ENCODE assay signal across 22 cellular contexts in the genomic region with DNA sequence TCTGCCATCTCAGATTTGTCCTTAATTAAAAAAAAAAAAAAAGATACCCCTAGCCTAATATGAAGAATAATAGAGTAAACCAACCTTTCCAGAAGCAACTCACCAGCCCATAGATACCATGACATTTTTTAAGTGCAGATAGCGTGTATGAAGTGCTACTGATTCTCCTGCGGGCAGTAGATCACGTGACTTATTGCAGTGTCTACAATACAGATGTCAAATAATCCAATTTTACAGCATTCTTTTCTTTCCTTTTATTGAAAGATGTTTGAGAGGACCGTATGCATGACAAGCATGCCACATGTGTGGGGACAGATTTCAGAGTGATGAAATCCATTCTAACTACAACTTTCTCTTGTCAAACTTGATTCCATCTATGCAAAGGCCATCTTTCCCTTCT.
DNase-seq lines count a peak whose midpoint lies in the region; ATAC-seq, FAIRE-seq and TF ChIP-seq lines count a peak whose summit lies in the region.
"Had no signal": no experiment of that assay in that cellular context is flagged by ENCODE, and none has a peak within 500 bp of the region (broad histone marks: within the 10 kb centered on the region; RNA-seq: fewer than 3 reads in every experiment).

No MANE protein-coding gene starts in this region.

- H3K9me3 Mint-ChIP-seq in CD8-positive, alpha-beta memory T cell: no peaks in the 10 kb centered on the region
- H3K9me3 Mint-ChIP-seq: CD4-positive, alpha-beta memory T cell had no signal

- CTCF ChIA-PET in HepG2 (lab: Yijun Ruan, JAX; ENCODE audit: low intra/inter-chr PET ratio, low total read pairs) (no interaction called here), K562 (lab: Yijun Ruan, JAX; ENCODE audit: low intra/inter-chr PET ratio) (no interaction called here)
- CTCF ChIA-PET in CD8-positive, alpha-beta memory T cell (lab: Charles Lee): no interaction called here

- H3K4me3 Mint-ChIP-seq in CD8-positive, alpha-beta memory T cell: no peak overlapping the region
- H3K4me3 Mint-ChIP-seq: CD14-positive monocyte; CD4-positive, alpha-beta memory T cell; CD4-positive, CD25-positive, alpha-beta regulatory T cell had no signal

- no peak overlapping the region for H2BK5ac ChIP-seq in trophoblast cell (ENCODE audit: low read depth, low read length, poor library complexity)

- BruUV-seq in HepG2 (replicated peaks; lab: Mats Ljungman, UMichigan): no TSS peak
- no TSS peak for BruUV-seq in K562 (replicated peaks; lab: Mats Ljungman, UMichigan)

- TF ChIP-seq EP300 in HepG2 (IDR thresholded peaks at IDR 0.05; ENCODE audit: low read depth in 2 of 2, low read length in 2 of 2) (no peak), HepG2 (CRISPR knock-in tag; IDR thresholded peaks at IDR 0.05; ENCODE audit: borderline replicate concordance) (no peak), K562 (IDR thresholded peaks at IDR 0.05; ENCODE audit: low read length) (no peak)

- no peak overlapping the region for H3K4me2 ChIP-seq in HepG2 (ENCODE audit: low read depth, low read length)
- no peak overlapping the region for H3K4me2 ChIP-seq in K562 (ENCODE audit: insufficient read depth, low read length)
- H3K4me2 ChIP-seq in trophoblast cell (ENCODE audit: low read length): no peak overlapping the region
- H3K4me2 ChIP-seq: BLaER1 had no signal

- H3K4me1 ChIP-seq in HepG2 (ENCODE audit: insufficient read depth, low read length) (no peaks in the 10 kb centered on the region), right lobe of liver (no peaks in the 10 kb centered on the region), K562 (replicated peaks in 1 of 2; ENCODE audit: control insufficient read depth in 2 of 2, insufficient read depth in 2 of 2, low read length in 2 of 2) (no peaks in the 10 kb centered on the region), trophoblast cell (ENCODE audit: control insufficient read depth in 1 of 2, insufficient read depth in 2 of 2, low read length in 2 of 2) (no peaks in the 10 kb centered on the region), left lung (no peaks in the 10 kb centered on the region)
- no peaks in the 10 kb centered on the region for H3K4me1 ChIP-seq in CD8-positive, alpha-beta memory T cell (ENCODE audit: insufficient read depth, low read length)
- H3K4me1 ChIP-seq: BE2C had no signal

- H3K27me3 ChIP-seq in HepG2 (ENCODE audit: control insufficient read depth in 1 of 2, insufficient read depth in 2 of 2, low read length in 2 of 2) (no peaks in the 10 kb centered on the region), right lobe of liver (no peaks in the 10 kb centered on the region), K562 (ENCODE audit: control insufficient read depth in 2 of 2, insufficient read depth in 2 of 2, low read length in 2 of 2) (no peaks in the 10 kb centered on the region), trophoblast cell (ENCODE audit: insufficient read depth, low read length) (no peaks in the 10 kb centered on the region), left lung (no peaks in the 10 kb centered on the region)
- H3K27me3 ChIP-seq in CD8-positive, alpha-beta memory T cell (ENCODE audit: insufficient read depth, low read length, poor library complexity, severe bottlenecking): no peaks in the 10 kb centered on the region
- H3K27me3 ChIP-seq: BE2C, BLaER1 had no signal

- H3K27ac Mint-ChIP-seq in CD8-positive, alpha-beta memory T cell: no peak overlapping the region
- H3K27ac Mint-ChIP-seq: CD14-positive monocyte; CD4-positive, alpha-beta memory T cell; CD4-positive, CD25-positive, alpha-beta regulatory T cell had no signal

- no peak for DNase-seq in HepG2 (ENCODE audit: low spot score)
- DNase-seq in right lobe of liver: no peak
- no peak for DNase-seq in K562 (ENCODE audit: extremely low read depth in 1 of 4, low spot score in 3 of 4)
- peak; percentile 3 to 68 for DNase-seq in trophoblast cell
- DNase-seq in CD8-positive, alpha-beta memory T cell: no peak
- DNase-seq in left lung: no peak
- DNase-seq: ACHN; BE2C; C1 segment of cervical spinal cord; Caco-2; Calu3; CD4-positive, alpha-beta memory T cell; CD4-positive, CD25-positive, alpha-beta regulatory T cell; DND-41; EL; GDM1 had no signal

- H4K8ac ChIP-seq in trophoblast cell (ENCODE audit: low read depth, low read length): no peak overlapping the region

- POLR2A ChIA-PET in HepG2 (lab: Yijun Ruan, JAX) (no interaction called here), K562 (lab: Yijun Ruan, JAX) (no interaction called here)
- POLR2A ChIA-PET in CD8-positive, alpha-beta memory T cell (lab: Charles Lee): no interaction called here

- H3K4me3 ChIP-seq in HepG2 (replicated peaks in 1 of 3; ENCODE audit: insufficient read depth in 1 of 3, low read depth in 2 of 3, low read length in 3 of 3) (no peak overlapping the region), right lobe of liver (no peak overlapping the region), K562 (no peak overlapping the region), trophoblast cell (ENCODE audit: low read depth, low read length) (no peak overlapping the region), left lung (no peak overlapping the region)
- H3K4me3 ChIP-seq in CD8-positive, alpha-beta memory T cell (ENCODE audit: low read length): no peak overlapping the region
- H3K4me3 ChIP-seq: BLaER1 had no signal

- peaks cover 0 to 3% (median 0%) of the 10 kb centered on the region in 3 donors for H3K36me3 Mint-ChIP-seq in CD8-positive, alpha-beta memory T cell
- H3K36me3 Mint-ChIP-seq: CD14-positive monocyte; CD4-positive, alpha-beta memory T cell; CD4-positive, CD25-positive, alpha-beta regulatory T cell had no signal

- no peaks in the 10 kb centered on the region for H3K9me1 ChIP-seq in K562 (ENCODE audit: control insufficient read depth, insufficient read depth, low read length)

- H3K18ac ChIP-seq in trophoblast cell (ENCODE audit: low read length): no peak overlapping the region

- no peak overlapping the region for H3K23ac ChIP-seq in trophoblast cell (ENCODE audit: low read length)

- H3K4ac ChIP-seq in trophoblast cell (ENCODE audit: low read depth, low read length): no peak overlapping the region

- H3K36me3 ChIP-seq in HepG2 (replicated peaks in 1 of 2; ENCODE audit: control insufficient read depth in 1 of 2, insufficient read depth in 2 of 2, low read length in 2 of 2): no peaks in the 10 kb centered on the region
- no peaks in the 10 kb centered on the region for H3K36me3 ChIP-seq in right lobe of liver
- H3K36me3 ChIP-seq in K562 (ENCODE audit: control insufficient read depth, insufficient read depth, low read length): no peaks in the 10 kb centered on the region
- no peaks in the 10 kb centered on the region for H3K36me3 ChIP-seq in trophoblast cell (ENCODE audit: control insufficient read depth in 1 of 2, insufficient read depth in 2 of 2, low read length in 2 of 2)
- no peaks in the 10 kb centered on the region for H3K36me3 ChIP-seq in CD8-positive, alpha-beta memory T cell (ENCODE audit: insufficient read depth, low read length)
- no peaks in the 10 kb centered on the region for H3K36me3 ChIP-seq in left lung
- H3K36me3 ChIP-seq: BE2C, BLaER1 had no signal

- H3K27ac ChIP-seq in HepG2 (ENCODE audit: extremely low read length, insufficient read depth, low read length) (no peak overlapping the region), right lobe of liver (no peak overlapping the region), K562 (ENCODE audit: extremely low read depth, low read depth, low read length) (no peak overlapping the region), trophoblast cell (ENCODE audit: low read depth, low read length) (no peak overlapping the region), left lung (no peak overlapping the region)
- H3K27ac ChIP-seq in CD8-positive, alpha-beta memory T cell (ENCODE audit: low read depth, low read length): no peak overlapping the region
- H3K27ac ChIP-seq: 22Rv1, BLaER1 had no signal

- H4K12ac ChIP-seq in trophoblast cell (ENCODE audit: low read depth, low read length): no peak overlapping the region

- no peak overlapping the region for H4K91ac ChIP-seq in trophoblast cell (ENCODE audit: low read depth, low read length)

- no peak for TF ChIP-seq CTCF in HepG2 (CRISPR knock-in tag; IDR thresholded peaks at IDR 0.05)
- no peak for TF ChIP-seq CTCF in right lobe of liver (IDR thresholded peaks at IDR 0.05)
- no peak for TF ChIP-seq CTCF in K562 (IDR thresholded peaks at IDR 0.05 in 2 of 3, conservative IDR thresholded peaks at IDR 0.05 in 1 of 3; ENCODE audit: insufficient read depth in 2 of 3, low read depth in 1 of 3, low read length in 3 of 3)
- no peak for TF ChIP-seq CTCF in left lung (IDR thresholded peaks at IDR 0.05)

- H2AK5ac ChIP-seq in trophoblast cell (ENCODE audit: low read length): no peak overlapping the region

- no peaks in the 10 kb centered on the region for H3K9me3 ChIP-seq in HepG2 (ENCODE audit: low read length)
- no peaks in the 10 kb centered on the region for H3K9me3 ChIP-seq in right lobe of liver
- H3K9me3 ChIP-seq in K562 (replicated peaks; ENCODE audit: control insufficient read depth, insufficient read depth, low read depth, low read length): no peaks in the 10 kb centered on the region
- no peaks in the 10 kb centered on the region for H3K9me3 ChIP-seq in trophoblast cell (ENCODE audit: insufficient read depth, low read depth, low read length)
- no peaks in the 10 kb centered on the region for H3K9me3 ChIP-seq in CD8-positive, alpha-beta memory T cell (ENCODE audit: low read length)
- H3K9me3 ChIP-seq in left lung: no peaks in the 10 kb centered on the region
- H3K9me3 ChIP-seq: BE2C, BLaER1 had no signal

- H2AFZ ChIP-seq in HepG2 (ENCODE audit: low read length) (no peak overlapping the region), K562 (ENCODE audit: low read depth, low read length) (no peak overlapping the region), trophoblast cell (ENCODE audit: insufficient read depth, low read length, poor library complexity) (no peak overlapping the region)

- H3K9ac ChIP-seq in HepG2 (ENCODE audit: insufficient read depth, low read depth, low read length) (no peak overlapping the region), K562 (ENCODE audit: insufficient read depth in 1 of 2, low read depth in 2 of 2, low read length in 2 of 2) (no peak overlapping the region), trophoblast cell (ENCODE audit: low read length) (no peak overlapping the region)
- H3K9ac ChIP-seq: BLaER1 had no signal

- no peak for TF ChIP-seq POLR2A in HepG2 (IDR thresholded peaks at IDR 0.05; ENCODE audit: insufficient read depth in 1 of 2, low read depth in 2 of 2, low read length in 2 of 2)
- no peak for TF ChIP-seq POLR2A in right lobe of liver (IDR thresholded peaks at IDR 0.05)
- no peak for TF ChIP-seq POLR2A in K562 (conservative IDR thresholded peaks at IDR 0.05)

- intact Hi-C loops in HepG2 (cut with micrococcal nuclease; ENCODE audit: unreplicated experiment): no loop called here
- intact Hi-C loops in right lobe of liver (cut with DNase I): no loop called here
- intact Hi-C loops in K562 (cut with micrococcal nuclease): no loop called here
- intact Hi-C loops in left lung (cut with DNase I): no loop called here

- H3K4me1 Mint-ChIP-seq in CD8-positive, alpha-beta memory T cell: peaks cover 0 to 5% (median 3%) of the 10 kb centered on the region in 3 donors
- H3K4me1 Mint-ChIP-seq: CD14-positive monocyte had no signal

- in situ Hi-C loops in HepG2 (cut with HindIII; ENCODE audit: extremely low pct_ligation_motif_present, low pct_unique_long_range_greater_than_20kb) (no loop called here), K562 (cut with MboI) (no loop called here)

- no peak overlapping the region for H2BK12ac ChIP-seq in trophoblast cell (ENCODE audit: low read length)

- peaks cover 2 to 4% of the 10 kb centered on the region in 2 donors for H3K27me3 Mint-ChIP-seq in CD8-positive, alpha-beta memory T cell
- H3K27me3 Mint-ChIP-seq: CD4-positive, CD25-positive, alpha-beta regulatory T cell had no signal

- 38% methylated on average over 4 of the region's 4 CpGs for whole genome bisulfite sequencing in HepG2 (ENCODE audit: low lambda C conversion rate)
- 80% methylated on average over 4 of the region's 4 CpGs for WGBS in right lobe of liver (ENCODE audit: insufficient coverage, low coverage, low lambda C conversion rate, missing lambda C conversion rate)
- 0% methylated on average over 4 of the region's 4 CpGs for WGBS in K562 (ENCODE audit: insufficient coverage, low coverage, missing lambda C conversion rate)
- no CpG with 5 or more reads among the region's 4 CpGs for WGBS in trophoblast cell (ENCODE audit: extremely low coverage, insufficient coverage, insufficient read length)

- no peaks in the 10 kb centered on the region for H3K79me1 ChIP-seq in trophoblast cell (ENCODE audit: low read length)

- H3K14ac ChIP-seq in trophoblast cell (ENCODE audit: low read length): no peak overlapping the region

- no peak overlapping the region for H2BK120ac ChIP-seq in trophoblast cell (ENCODE audit: insufficient read depth, low read length, poor library complexity)

- TF ChIP-seq RAD21 in HepG2 (CRISPR knock-in tag; IDR thresholded peaks at IDR 0.05) (no peak), K562 (CRISPR knock-in tag; conservative IDR thresholded peaks at IDR 0.05 in 1 of 2, IDR thresholded peaks at IDR 0.05 in 1 of 2) (no peak)

- H4K20me1 ChIP-seq in HepG2 (ENCODE audit: insufficient read depth, low read length) (no peaks in the 10 kb centered on the region), K562 (replicated peaks; ENCODE audit: control insufficient read depth, insufficient read depth, low read length) (no peaks in the 10 kb centered on the region)
- H4K20me1 ChIP-seq: BLaER1 had no signal

- FAIRE-seq in HepG2 (lab: Jason Lieb, UNC): no peak
- FAIRE-seq in K562 (lab: Jason Lieb, UNC): no peak
- FAIRE-seq: D721Med, GM12891, GM19239 had no signal

- H3K79me2 ChIP-seq in HepG2 (ENCODE audit: insufficient read depth, low read length) (no peaks in the 10 kb centered on the region), K562 (ENCODE audit: control insufficient read depth, insufficient read depth, low read length) (no peaks in the 10 kb centered on the region), trophoblast cell (ENCODE audit: control insufficient read depth, insufficient read depth, low read length, poor library complexity) (no peaks in the 10 kb centered on the region)

- no peak for ATAC-seq in HepG2
- ATAC-seq in right lobe of liver: no peak
- no peak for ATAC-seq in K562
- ATAC-seq in left lung: no peak

Comparison
In these comparisons a context has a peak if more than half of its experiments do, and no peak if none do; other contexts are left out.
1. DNase-seq: peak in trophoblast cell (2 of 2); none in HepG2 (single experiment), right lobe of liver (0 of 3), K562 (0 of 4), CD8-positive, alpha-beta memory T cell (0 of 5) and left lung (0 of 2).
2. Of the 241 proteins assayed by ChIP-seq in both HepG2 and K562: peak only in HepG2: none; only in K562: TFE3; in both: RAD51; in neither: 238; mixed calls (peak in some experiments, not most) for 1.